Comparison of ENCODE assay signal across 23 cellular contexts in the genomic region with DNA sequence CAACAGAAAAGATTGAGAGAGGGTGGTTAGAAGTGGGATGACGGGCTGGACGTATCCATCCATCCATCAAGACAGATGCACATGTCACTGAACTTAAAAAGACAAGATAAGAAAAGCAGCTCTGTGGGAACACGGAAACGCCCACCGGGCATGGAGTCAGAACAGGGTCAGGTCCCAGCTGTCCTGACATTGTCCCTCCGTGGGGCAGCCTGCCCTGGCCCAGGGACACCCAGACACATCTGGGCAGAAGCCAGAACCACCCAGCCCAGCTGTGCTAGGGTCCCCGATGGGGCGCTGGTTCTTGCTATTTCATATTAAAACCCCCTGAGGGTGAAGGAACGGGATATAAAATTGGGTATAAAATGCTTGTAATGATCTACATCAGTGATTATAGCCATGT.
"Had no signal": no experiment of that assay in that cellular context is flagged by ENCODE, and none has a peak within 500 bp of the region (broad histone marks: within the 10 kb centered on the region; RNA-seq: fewer than 3 reads in every experiment).

No MANE protein-coding gene starts in this region.

- H3K9me3 ChIP-seq: left ventricle myocardium inferior, lower lobe of right lung, neutrophil, pancreas, sigmoid colon, suprapubic skin, thyroid gland, vagina had no signal

- H3K36me3 Mint-ChIP-seq: natural killer cell; stimulated activated naive B cell treated with anti-CD40 and anti-IgM and Interleukin-4, amounts not matched to agents 10 μg/mL and 1 μg/mL and 100 μg/mL, for 72 hours had no signal

- H3K4me3 Mint-ChIP-seq: natural killer cell; neural crest cell; stimulated activated naive B cell treated with anti-CD40 and anti-IgM and Interleukin-4, amounts not matched to agents 10 μg/mL and 1 μg/mL and 100 μg/mL, for 72 hours; stimulated activated naive CD8-positive, alpha-beta T cell treated with anti-CD3 and anti-CD28 coated beads, Interleukin-15, amount 100 ng/mL, for 72 hours had no signal

- H3K4me3 ChIP-seq: dorsolateral prefrontal cortex, hepatocyte, left ventricle myocardium inferior, lower lobe of right lung, pancreas, sigmoid colon, skin epidermis, suprapubic skin, thyroid gland, vagina had no signal

- H3K27ac ChIP-seq: hepatocyte, left ventricle myocardium inferior, lower lobe of right lung, neutrophil, pancreas, sigmoid colon, skin epidermis, suprapubic skin, thyroid gland, vagina had no signal

- H3K4me2 ChIP-seq: hepatocyte had no signal

- H3K27ac Mint-ChIP-seq: natural killer cell; stimulated activated naive B cell treated with anti-CD40 and anti-IgM and Interleukin-4, amounts not matched to agents 10 μg/mL and 1 μg/mL and 100 μg/mL, for 72 hours had no signal

- H2AFZ ChIP-seq: hepatocyte had no signal

- DNase-seq: cerebellar nuclear complex; effector CD4-positive, alpha-beta T cell; head of caudate nucleus; left colon; left ventricle myocardium inferior; lower lobe of right lung; natural killer cell; retina; sigmoid colon; stimulated activated CD4-positive, alpha-beta T cell treated with anti-CD3 and anti-CD28 coated beads, Interleukin-15, amount 100 ng/mL, for 24 hours; stimulated activated CD4-positive, alpha-beta T cell treated with anti-CD3 and anti-CD28 coated beads, Interleukin-2, amount 100 ng/mL, for 48 hours; stimulated activated naive B cell treated with anti-CD40 and anti-IgM and Interleukin-4, amounts not matched to agents 10 μg/mL and 1 μg/mL and 100 μg/mL, for 72 hours; stimulated activated naive CD8-positive, alpha-beta T cell treated with anti-CD3 and anti-CD28 coated beads, Interleukin-15, amount 100 ng/mL, for 72 hours; thyroid gland; trophoblast cell had no signal

- ATAC-seq: left colon; lower lobe of right lung; natural killer cell; pancreas; stimulated activated naive B cell treated with anti-CD40 and anti-IgM and Interleukin-4, amounts not matched to agents 10 μg/mL and 1 μg/mL and 100 μg/mL, for 72 hours; stimulated activated naive CD8-positive, alpha-beta T cell treated with anti-CD3 and anti-CD28 coated beads, Interleukin-15, amount 100 ng/mL, for 72 hours had no signal

- H3K9me3 Mint-ChIP-seq: natural killer cell; neural crest cell; stimulated activated naive B cell treated with anti-CD40 and anti-IgM and Interleukin-4, amounts not matched to agents 10 μg/mL and 1 μg/mL and 100 μg/mL, for 72 hours; stimulated activated naive CD8-positive, alpha-beta T cell treated with anti-CD3 and anti-CD28 coated beads, Interleukin-15, amount 100 ng/mL, for 72 hours had no signal

- H3K4me1 Mint-ChIP-seq: natural killer cell; neural crest cell; stimulated activated naive B cell treated with anti-CD40 and anti-IgM and Interleukin-4, amounts not matched to agents 10 μg/mL and 1 μg/mL and 100 μg/mL, for 72 hours; stimulated activated naive CD8-positive, alpha-beta T cell treated with anti-CD3 and anti-CD28 coated beads, Interleukin-15, amount 100 ng/mL, for 72 hours had no signal

- H3K27me3 ChIP-seq: dorsolateral prefrontal cortex, pancreas, thyroid gland, vagina had no signal

- H3K79me2 ChIP-seq: hepatocyte had no signal

- H3K36me3 ChIP-seq: left ventricle myocardium inferior, lower lobe of right lung, neutrophil, pancreas, sigmoid colon, suprapubic skin, thyroid gland, vagina had no signal

- H3K4me1 ChIP-seq: left ventricle myocardium inferior, lower lobe of right lung, pancreas, sigmoid colon, thyroid gland had no signal
